In genomic region chr11:110086892-110087309, GRCh38 we compare ENCODE assay signal across 13 cellular contexts. TPM values are rescaled to one million over a fixed set of nuclear protein-coding genes. Genes with fewer than 3 reads are reported as not detected.
DNase-seq lines count a peak whose midpoint lies in the region; TF ChIP-seq lines count a peak whose summit lies in the region.
"Had no signal": no experiment of that assay in that cellular context is flagged by ENCODE, and none has a peak within 500 bp of the region (broad histone marks: within the 10 kb centered on the region; RNA-seq: fewer than 3 reads in every experiment).

No MANE protein-coding gene starts in this region.

- H3K27ac ChIP-seq in mesenchymal stem cell (ENCODE audit: low read length, poor library complexity, severe bottlenecking) (no peak overlapping the region), uterus (no peak overlapping the region)
- H3K27ac ChIP-seq: esophagus muscularis mucosa, ovary had no signal

- TF ChIP-seq POLR2A in uterus (IDR thresholded peaks at IDR 0.05), result no peak

- H2AK5ac ChIP-seq in mesenchymal stem cell (ENCODE audit: low read length, severe bottlenecking), result no peak overlapping the region

- no peak overlapping the region for H3K9ac ChIP-seq in mesenchymal stem cell (ENCODE audit: low read length)

- no peak overlapping the region for H2BK12ac ChIP-seq in mesenchymal stem cell (ENCODE audit: low read length in 2 of 2)

- 61% methylated on average over 3 of the region's 3 CpGs for whole genome bisulfite sequencing in mesenchymal stem cell

- peak; percentile 92 for DNase-seq in CD1c-positive myeloid dendritic cell (ENCODE audit: extremely low spot score)
- DNase-seq in MV-4-11 (lab: John Stamatoyannopoulos, UW), result peak; percentile 35
- peak; percentile 81 for DNase-seq in mesenchymal stem cell
- no peak for DNase-seq in C1 segment of cervical spinal cord (lab: John Stamatoyannopoulos, UW)
- no peak for DNase-seq in uterus
- no peak for DNase-seq in activated effector memory CD4-positive, alpha-beta T cell treated with anti-CD3 and anti-CD28 coated beads, Interleukin-2, amount 50 U/mL, for 16 hours
- DNase-seq in DMS 273 (lab: John Stamatoyannopoulos, UW; ENCODE audit: unreplicated experiment), result no peak
- DNase-seq: NCI-H1092 treated with DMSO at 0.1 percent for 48 hours; ovary; stimulated activated CD4-positive, alpha-beta T cell treated with anti-CD3 and anti-CD28 coated beads, Interleukin-4, amount 100 ng/mL, for 24 hours; T-helper 1 cell had no signal

- H3K4me3 ChIP-seq in mesenchymal stem cell (ENCODE audit: insufficient read depth in 1 of 2, low read depth in 1 of 2, low read length in 2 of 2), result no peak overlapping the region
- H3K4me3 ChIP-seq in uterus, result no peak overlapping the region
- H3K4me3 ChIP-seq: esophagus muscularis mucosa, ovary had no signal

- peak overlapping the region; percentile 83 for H3K27ac Mint-ChIP-seq in dendritic cell treated with granulocyte-macrophage colony-stimulating factor and Interleukin-4, amounts not matched to agents 40 ng/mL and 50 ng/mL, for 4 days

- no peaks in the 10 kb centered on the region for H3K27me3 ChIP-seq in mesenchymal stem cell (ENCODE audit: control insufficient read depth in 1 of 2, insufficient read depth in 1 of 2, low read length in 2 of 2)
- H3K27me3 ChIP-seq in uterus, result peaks cover 0 to 3% of the 10 kb centered on the region in 2 donors
- H3K27me3 ChIP-seq: esophagus muscularis mucosa, ovary had no signal

- H3K36me3 Mint-ChIP-seq in dendritic cell treated with granulocyte-macrophage colony-stimulating factor and Interleukin-4, amounts not matched to agents 40 ng/mL and 50 ng/mL, for 4 days (ENCODE audit: low read depth), result no peaks in the 10 kb centered on the region

- H2BK5ac ChIP-seq in mesenchymal stem cell (ENCODE audit: low read depth, low read length, poor library complexity, severe bottlenecking), result no peak overlapping the region

- H3K79me1 ChIP-seq in mesenchymal stem cell (replicated peaks; ENCODE audit: low read length, poor library complexity, severe bottlenecking), result no peaks in the 10 kb centered on the region

- H3K36me3 ChIP-seq in mesenchymal stem cell (ENCODE audit: control insufficient read depth in 1 of 2, insufficient read depth in 2 of 2, low read depth in 1 of 2, low read length in 2 of 2) (no peaks in the 10 kb centered on the region), uterus (no peaks in the 10 kb centered on the region)
- H3K36me3 ChIP-seq: esophagus muscularis mucosa, ovary had no signal

- no peak overlapping the region for H3K4me3 Mint-ChIP-seq in dendritic cell treated with granulocyte-macrophage colony-stimulating factor and Interleukin-4, amounts not matched to agents 40 ng/mL and 50 ng/mL, for 4 days

- H3K4me1 ChIP-seq in mesenchymal stem cell (ENCODE audit: control insufficient read depth, insufficient read depth, low read depth, low read length) (peaks cover 6% of the 10 kb centered on the region), uterus (no peaks in the 10 kb centered on the region)

- H3K27me3 Mint-ChIP-seq in dendritic cell treated with granulocyte-macrophage colony-stimulating factor and Interleukin-4, amounts not matched to agents 40 ng/mL and 50 ng/mL, for 4 days, result peaks cover 10% of the 10 kb centered on the region

- H3K18ac ChIP-seq in mesenchymal stem cell (ENCODE audit: low read depth in 1 of 2, low read length in 2 of 2), result no peak overlapping the region

- no peaks in the 10 kb centered on the region for H3K9me3 ChIP-seq in mesenchymal stem cell (ENCODE audit: control insufficient read depth, low read length)
- H3K9me3 ChIP-seq in uterus, result no peaks in the 10 kb centered on the region
- H3K9me3 ChIP-seq: esophagus muscularis mucosa, ovary had no signal

- H3K14ac ChIP-seq in mesenchymal stem cell (ENCODE audit: low read length in 2 of 2), result no peak overlapping the region

- H2BK15ac ChIP-seq in mesenchymal stem cell (ENCODE audit: low read depth, poor library complexity, severe bottlenecking), result no peak overlapping the region

- H3K4me2 ChIP-seq in mesenchymal stem cell (ENCODE audit: low read length, poor library complexity, severe bottlenecking), result no peak overlapping the region

- TF ChIP-seq CTCF in uterus (IDR thresholded peaks at IDR 0.05), result no peak

- H3K23ac ChIP-seq in mesenchymal stem cell (ENCODE audit: low read length in 2 of 2), result no peak overlapping the region

- no peak overlapping the region for H3K4ac ChIP-seq in mesenchymal stem cell (ENCODE audit: low read depth in 1 of 2, low read length in 2 of 2)

- H3K4me1 Mint-ChIP-seq in dendritic cell treated with granulocyte-macrophage colony-stimulating factor and Interleukin-4, amounts not matched to agents 40 ng/mL and 50 ng/mL, for 4 days (ENCODE audit: low read depth), result peaks cover 2% of the 10 kb centered on the region

- H4K91ac ChIP-seq in mesenchymal stem cell (ENCODE audit: low read length), result no peak overlapping the region

- no peak overlapping the region for H4K8ac ChIP-seq in mesenchymal stem cell (ENCODE audit: low read length)

- no peaks in the 10 kb centered on the region for H3K9me3 Mint-ChIP-seq in dendritic cell treated with granulocyte-macrophage colony-stimulating factor and Interleukin-4, amounts not matched to agents 40 ng/mL and 50 ng/mL, for 4 days

- intact Hi-C loops in dendritic cell treated with granulocyte-macrophage colony-stimulating factor and Interleukin-4, amounts not matched to agents 40 ng/mL and 50 ng/mL, for 4 days (cut with micrococcal nuclease), result loop anchor here (2.0 kb wide), 1 partner anchor 86 kb away; no protein-coding TSS in a partner anchor
- intact Hi-C loops in uterus (cut with DNase I; ENCODE audit: low total_unique reads), result no loop called here

- no peak overlapping the region for H2BK120ac ChIP-seq in mesenchymal stem cell (ENCODE audit: low read depth, low read length)

- H2AFZ ChIP-seq in mesenchymal stem cell (ENCODE audit: low read depth, low read length), result no peak overlapping the region

RNA-seq across cellular contexts. Expression of gene ZC3H12C, which starts 6.3 kb away (rescaled TPM):
- polyA plus RNA-seq in mesenchymal stem cell (2013, experiment 1 of 2), result 5.6 TPM
- 5.1 TPM for polyA plus RNA-seq in mesenchymal stem cell (2013, experiment 2 of 2)
- total RNA-seq in uterus, result 10 to 100 TPM in 3 of 4 donors, 1 to 10 TPM in 1; 2.3 to 27.6 (median 18.6) TPM

Comparison
In these comparisons a context has a peak if more than half of its experiments do, and no peak if none do; other contexts are left out.
1. DNase-seq: peak in CD1c-positive myeloid dendritic cell (single experiment), MV-4-11 (single experiment) and mesenchymal stem cell (single experiment); none in C1 segment of cervical spinal cord (0 of 14), uterus (0 of 2), activated effector memory CD4-positive, alpha-beta T cell treated with anti-CD3 and anti-CD28 coated beads, Interleukin-2, amount 50 U/mL, for 16 hours (single experiment) and DMS 273 (single experiment).